Comparison of ENCODE assay signal across 14 cellular contexts in genomic region chr7:83413831-83414230, GRCh38.
DNase-seq lines count a peak whose midpoint lies in the region; ATAC-seq and TF ChIP-seq lines count a peak whose summit lies in the region.
"Had no signal": no experiment of that assay in that cellular context is flagged by ENCODE, and none has a peak within 500 bp of the region (broad histone marks: within the 10 kb centered on the region; RNA-seq: fewer than 3 reads in every experiment).

No MANE protein-coding gene starts in this region.

- POLR2A ChIA-PET in SK-N-SH (lab: Yijun Ruan, JAX): no interaction called here
- POLR2A ChIA-PET in T-cell (lab: Charles Lee): no interaction called here

- no peak overlapping the region for H3K4me3 ChIP-seq in SK-N-SH (ENCODE audit: low read depth in 2 of 2, low read length in 1 of 2)
- H3K4me3 ChIP-seq in colonic mucosa: no peak overlapping the region
- H3K4me3 ChIP-seq: BLaER1, right atrium auricular region, thyroid gland had no signal

- no peaks in the 10 kb centered on the region for H3K9me2 ChIP-seq in SK-N-SH

- H3K4me2 ChIP-seq in SK-N-SH: no peak overlapping the region
- H3K4me2 ChIP-seq: BLaER1 had no signal

- no peak for TF ChIP-seq CTCF in SK-N-SH (IDR thresholded peaks at IDR 0.05)
- TF ChIP-seq CTCF in colonic mucosa (IDR thresholded peaks at IDR 0.05): no peak

- H2AFZ ChIP-seq in SK-N-SH (ENCODE audit: low read depth): no peak overlapping the region

- no peak for TF ChIP-seq RAD21 in SK-N-SH (IDR thresholded peaks at IDR 0.05; ENCODE audit: low read length)

- 63% methylated on average over 4 of the region's 4 CpGs for WGBS in SK-N-SH (ENCODE audit: low lambda C conversion rate)

- DNase-seq in SK-N-SH: peak; percentile 17
- DNase-seq in NCI-H2171 treated with DMSO at 0.1 percent for 48 hours (lab: John Stamatoyannopoulos, UW): peak; percentile 58
- DNase-seq in dermis blood vessel endothelial cell: peak; percentile 30
- DNase-seq in NK-92 treated with Interleukin-12 subunit alpha and Interleukin-12 subunit beta, amount 100 ng/mL, for 24 hours (lab: John Stamatoyannopoulos, UW): no peak
- DNase-seq in colonic mucosa: no peak
- no peak for DNase-seq in NOMO-1 (lab: John Stamatoyannopoulos, UW; ENCODE audit: unreplicated experiment in 2 of 2)
- no peak for DNase-seq in T-cell
- DNase-seq: amniotic stem cell, GOT3 had no signal

- no peaks in the 10 kb centered on the region for H3K79me2 ChIP-seq in SK-N-SH (ENCODE audit: insufficient read depth)

- no peaks in the 10 kb centered on the region for H3K36me3 Mint-ChIP-seq in T-cell
- H3K36me3 Mint-ChIP-seq: IgD-negative memory B cell had no signal

- H3K4me1 ChIP-seq in SK-N-SH (ENCODE audit: control insufficient read depth in 1 of 2, insufficient read depth in 2 of 2, low read depth in 1 of 2, low read length in 1 of 2) (peaks cover 0 to 6% of the 10 kb centered on the region in 2 experiments; a peak in 2 of 4 replicates), colonic mucosa (no peaks in the 10 kb centered on the region)
- H3K4me1 ChIP-seq: BLaER1, right atrium auricular region, thyroid gland had no signal

- ATAC-seq in SK-N-SH treated with all-trans-retinoic acid at 6 μM for 48 hours (no peak), T-cell (replicated peaks in 1 of 4) (no peak)

- CTCF ChIA-PET in SK-N-SH (lab: Yijun Ruan, JAX): interaction anchor here (0.6 to 3.0 kb wide), 9 partner anchors 8 to 263 kb away, joined by 3 to 21 read pairs (median 4); no protein-coding TSS in a partner anchor
- CTCF ChIA-PET in T-cell (lab: Charles Lee): no interaction called here

- H3K27ac ChIP-seq in SK-N-SH (ENCODE audit: low read depth in 2 of 2, low read length in 1 of 2): no peak overlapping the region
- no peak overlapping the region for H3K27ac ChIP-seq in colonic mucosa
- H3K27ac ChIP-seq: BLaER1, right atrium auricular region, thyroid gland had no signal

- no peaks in the 10 kb centered on the region for H3K9me3 ChIP-seq in SK-N-SH
- no peaks in the 10 kb centered on the region for H3K9me3 ChIP-seq in colonic mucosa
- H3K9me3 ChIP-seq: BLaER1, right atrium auricular region, thyroid gland had no signal

- H3K9ac ChIP-seq in SK-N-SH: no peak overlapping the region
- H3K9ac ChIP-seq in colonic mucosa (ENCODE audit: low read depth in 2 of 2, low read length in 2 of 2): no peak overlapping the region
- H3K9ac ChIP-seq: BLaER1 had no signal

- no peaks in the 10 kb centered on the region for H3F3A ChIP-seq in SK-N-SH (replicated peaks; ENCODE audit: insufficient read depth)

- H4K20me1 ChIP-seq in SK-N-SH (ENCODE audit: insufficient read depth): no peaks in the 10 kb centered on the region
- H4K20me1 ChIP-seq: BLaER1 had no signal

- TF ChIP-seq EP300 in SK-N-SH (IDR thresholded peaks at IDR 0.05; ENCODE audit: borderline replicate concordance in 1 of 2, low read depth in 1 of 2, low read length in 1 of 2): no peak

- H3K27me3 Mint-ChIP-seq in T-cell: no peaks in the 10 kb centered on the region
- H3K27me3 Mint-ChIP-seq: IgD-negative memory B cell had no signal

- no peaks in the 10 kb centered on the region for H3K9me3 Mint-ChIP-seq in T-cell
- H3K9me3 Mint-ChIP-seq: IgD-negative memory B cell had no signal

- H3K27me3 ChIP-seq in SK-N-SH (ENCODE audit: insufficient read depth) (no peaks in the 10 kb centered on the region), colonic mucosa (no peaks in the 10 kb centered on the region)
- H3K27me3 ChIP-seq: BLaER1, right atrium auricular region, thyroid gland had no signal

- H3K27ac Mint-ChIP-seq in T-cell: no peak overlapping the region
- H3K27ac Mint-ChIP-seq: IgD-negative memory B cell had no signal

- H3K36me3 ChIP-seq in SK-N-SH (replicated peaks in 1 of 2; ENCODE audit: control insufficient read depth in 1 of 2, insufficient read depth in 2 of 2, low read length in 1 of 2) (no peaks in the 10 kb centered on the region), colonic mucosa (no peaks in the 10 kb centered on the region)
- H3K36me3 ChIP-seq: BLaER1, right atrium auricular region, thyroid gland had no signal

- no peak overlapping the region for H3K4me3 Mint-ChIP-seq in T-cell
- H3K4me3 Mint-ChIP-seq: IgD-negative memory B cell had no signal

- intact Hi-C loops in colonic mucosa (cut with DNase I): loop anchor here (5.0 kb wide), 1 partner anchor 243 kb away; no protein-coding TSS in a partner anchor

- H3K4me1 Mint-ChIP-seq in T-cell: no peaks in the 10 kb centered on the region
- H3K4me1 Mint-ChIP-seq: IgD-negative memory B cell had no signal

TF ChIP-seq in SK-N-SH, 30 proteins besides CTCF, POLR2A, EP300 and RAD21:
- peak; percentile 65 for TF ChIP-seq NFIC (IDR thresholded peaks at IDR 0.05; ENCODE audit: borderline replicate concordance)
- TF ChIP-seq RXRA (IDR thresholded peaks at IDR 0.05; ENCODE audit: borderline replicate concordance, low read depth): no peak
- peak; percentile 35; the same call in 1 of the 2 replicates for TF ChIP-seq MXI1 (IDR thresholded peaks at IDR 0.05; ENCODE audit: low read depth, low read length)

TF ChIP-seq in SK-N-SH treated with all-trans-retinoic acid at 6 μM for 48 hours, 23 proteins besides CTCF, POLR2A, EP300 and RAD21:
- TF ChIP-seq ZNF8 (CRISPR knock-in tag; IDR thresholded peaks at IDR 0.05): no peak
- TF ChIP-seq, protein P1, sequence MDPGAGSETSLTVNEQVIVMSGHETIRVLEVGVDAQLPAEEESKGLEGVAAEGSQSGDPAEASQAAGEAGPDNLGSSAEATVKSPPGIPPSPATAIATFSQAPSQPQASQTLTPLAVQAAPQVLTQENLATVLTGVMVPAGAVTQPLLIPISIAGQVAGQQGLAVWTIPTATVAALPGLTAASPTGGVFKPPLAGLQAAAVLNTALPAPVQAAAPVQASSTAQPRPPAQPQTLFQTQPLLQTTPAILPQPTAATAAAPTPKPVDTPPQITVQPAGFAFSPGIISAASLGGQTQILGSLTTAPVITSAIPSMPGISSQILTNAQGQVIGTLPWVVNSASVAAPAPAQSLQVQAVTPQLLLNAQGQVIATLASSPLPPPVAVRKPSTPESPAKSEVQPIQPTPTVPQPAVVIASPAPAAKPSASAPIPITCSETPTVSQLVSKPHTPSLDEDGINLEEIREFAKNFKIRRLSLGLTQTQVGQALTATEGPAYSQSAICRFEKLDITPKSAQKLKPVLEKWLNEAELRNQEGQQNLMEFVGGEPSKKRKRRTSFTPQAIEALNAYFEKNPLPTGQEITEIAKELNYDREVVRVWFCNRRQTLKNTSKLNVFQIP (CRISPR knock-in tag; IDR thresholded peaks at IDR 0.05; ENCODE audit: borderline replicate concordance, low read depth): no peak
- TF ChIP-seq TCF4 (CRISPR knock-in tag; IDR thresholded peaks at IDR 0.05; ENCODE audit: borderline replicate concordance): no peak
- no peak for TF ChIP-seq ZFP3 (CRISPR knock-in tag; IDR thresholded peaks at IDR 0.05)
- TF ChIP-seq ZC3H10 (CRISPR knock-in tag; IDR thresholded peaks at IDR 0.05): no peak
- no peak for TF ChIP-seq PPARA (CRISPR knock-in tag; IDR thresholded peaks at IDR 0.05; ENCODE audit: borderline replicate concordance)

Comparison
In these comparisons a context has a peak if more than half of its experiments do, and no peak if none do; other contexts are left out.
1. DNase-seq: peak in SK-N-SH (single experiment), NCI-H2171 treated with DMSO at 0.1 percent for 48 hours (single experiment) and dermis blood vessel endothelial cell (single experiment); none in NK-92 treated with Interleukin-12 subunit alpha and Interleukin-12 subunit beta, amount 100 ng/mL, for 24 hours (single experiment), colonic mucosa (single experiment), NOMO-1 (0 of 2) and T-cell (0 of 34).